Comparison of ENCODE assay signal across 24 cellular contexts in the genomic region with DNA sequence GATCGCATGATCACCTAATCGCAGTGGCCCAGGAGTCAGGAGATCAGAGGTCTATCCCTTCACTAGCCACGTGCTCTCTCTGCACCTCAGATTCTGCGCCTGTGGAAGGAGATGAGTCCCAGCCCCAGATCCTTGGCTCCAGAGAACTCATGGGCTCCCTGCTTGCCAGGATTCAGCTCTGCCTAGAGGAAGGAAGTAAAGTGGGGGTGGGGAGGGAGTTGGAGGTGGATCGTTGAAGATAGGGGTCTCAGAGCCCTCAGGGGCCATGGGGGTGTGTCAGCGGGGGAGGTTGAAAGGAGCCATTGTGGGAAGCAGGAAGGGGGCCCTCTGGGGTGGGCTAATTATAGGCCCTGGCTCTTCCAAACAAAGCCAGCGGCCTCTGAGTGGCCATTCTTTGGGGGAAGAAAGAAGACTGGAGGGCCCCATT. TPM values are rescaled to one million over a fixed set of nuclear protein-coding genes. Genes with fewer than 3 reads are reported as not detected.
DNase-seq lines count a peak whose midpoint lies in the region; ATAC-seq, FAIRE-seq and TF ChIP-seq lines count a peak whose summit lies in the region.
"Had no signal": no experiment of that assay in that cellular context is flagged by ENCODE, and none has a peak within 500 bp of the region (broad histone marks: within the 10 kb centered on the region; RNA-seq: fewer than 3 reads in every experiment).

No MANE protein-coding gene starts in this region.

- H4K8ac ChIP-seq in H1 (ENCODE audit: extremely low read depth, insufficient read depth, low read length) = no peak overlapping the region

- H3K27me3 ChIP-seq in Loucy (ENCODE audit: insufficient read depth, low read length, poor library complexity, severe bottlenecking) = no peaks in the 10 kb centered on the region
- H3K27me3 ChIP-seq in H1 (replicated peaks in 1 of 4; ENCODE audit: control insufficient read depth in 3 of 4, extremely low read depth in 1 of 4, insufficient read depth in 3 of 4, low read length in 3 of 4) = peaks cover 0 to 19% (median 12%) of the 10 kb centered on the region in 4 experiments; a peak in 6 of 7 replicates
- H3K27me3 ChIP-seq: hepatocyte, pancreas, transverse colon had no signal

- H3F3A ChIP-seq in Loucy (ENCODE audit: low read depth) = no peaks in the 10 kb centered on the region

- no peak overlapping the region for H3K4me3 ChIP-seq in Loucy (ENCODE audit: low read length, poor library complexity, severe bottlenecking)
- H3K4me3 ChIP-seq in H1 (ENCODE audit: extremely low read depth in 1 of 4, insufficient read depth in 2 of 4, low read depth in 3 of 4, low read length in 4 of 4) = peak overlapping the region in 1 of 4 experiments; percentile 23; a peak in 2 of 8 replicates
- no peak overlapping the region for H3K4me3 ChIP-seq in kidney (ENCODE audit: low read length in 2 of 2)
- H3K4me3 ChIP-seq: hepatocyte, pancreas, transverse colon had no signal

- no peak for ATAC-seq in GM21619 (IDR thresholded peaks at IDR 0.05; ENCODE audit: unreplicated experiment)
- ATAC-seq: pancreas, right cardiac atrium had no signal

- no peak overlapping the region for H3K4me3 Mint-ChIP-seq in mesothelial cell of epicardium
- H3K4me3 Mint-ChIP-seq: activated B cell treated with CpG ODN at 0.5 μM for 24 hours; activated CD4-positive, alpha-beta memory T cell treated with anti-CD3 and anti-CD28 coated beads for 36 hours; activated naive CD8-positive, alpha-beta T cell treated with anti-CD3 and anti-CD28 coated beads for 36 hours; naive B cell; stimulated activated naive CD8-positive, alpha-beta T cell treated with anti-CD3 and anti-CD28 coated beads, Interleukin-15, Interleukin-2, amounts not matched to agents 100 ng/mL and 50 ng/mL, for 24 hours had no signal

- H3K27ac ChIP-seq in H1 (ENCODE audit: low read depth, low read length) (no peak overlapping the region), kidney (ENCODE audit: low read depth in 2 of 2, low read length in 2 of 2) (no peak overlapping the region)
- H3K27ac ChIP-seq: pancreas, transverse colon had no signal

- H3K9me2 ChIP-seq in Loucy (replicated peaks; ENCODE audit: low read depth, low read length) = no peaks in the 10 kb centered on the region

- intact Hi-C loops in kidney (cut with DNase I) = no loop called here

- H2BK12ac ChIP-seq in H1 (ENCODE audit: low read depth, low read length) = peak overlapping the region; percentile 98; the same call in 1 of the 2 replicates

- peak overlapping the region; percentile 28 for H3K4ac ChIP-seq in H1 (replicated peaks; ENCODE audit: insufficient read length, low read depth, low read length)

- H3K27me3 Mint-ChIP-seq in mesothelial cell of epicardium (ENCODE audit: low read depth) = no peaks in the 10 kb centered on the region
- H3K27me3 Mint-ChIP-seq: activated naive CD8-positive, alpha-beta T cell treated with anti-CD3 and anti-CD28 coated beads for 36 hours had no signal

- POLR2A ChIA-PET in H1 (lab: Charles Lee; ENCODE audit: partially characterized antibody) = interaction anchor here (0.7 to 7.0 kb wide), 5 partner anchors 7 to 85 kb away, joined by 3 to 58 read pairs (median 5); a partner anchor contains a TSS

- H3K36me3 ChIP-seq in Loucy (ENCODE audit: insufficient read depth, low read length) (no peaks in the 10 kb centered on the region), H1 (ENCODE audit: control insufficient read depth in 2 of 4, insufficient read depth in 4 of 4, low read length in 3 of 4) (no peaks in the 10 kb centered on the region), kidney (ENCODE audit: control insufficient read depth in 1 of 2, insufficient read depth in 2 of 2, low read length in 2 of 2) (no peaks in the 10 kb centered on the region)
- H3K36me3 ChIP-seq: pancreas, transverse colon had no signal

- H4K91ac ChIP-seq in H1 (replicated peaks; ENCODE audit: insufficient read length, low read length) = peak overlapping the region; percentile 88

- H3K79me2 ChIP-seq in Loucy (ENCODE audit: insufficient read depth, low read length) (peaks cover 23% of the 10 kb centered on the region; the same call in 1 of the 2 replicates), H1 (ENCODE audit: control insufficient read depth in 1 of 2, insufficient read depth in 2 of 2, low read length in 2 of 2) (no peaks in the 10 kb centered on the region)
- H3K79me2 ChIP-seq: hepatocyte had no signal

- H3K4me1 ChIP-seq in Loucy (ENCODE audit: insufficient read depth, low read length, poor library complexity, severe bottlenecking) (peaks cover 52% of the 10 kb centered on the region), H1 (replicated peaks in 1 of 4; ENCODE audit: control insufficient read depth in 3 of 4, insufficient read depth in 4 of 4, low read length in 3 of 4) (peaks cover 35 to 47% (median 38%) of the 10 kb centered on the region in 4 experiments), kidney (ENCODE audit: control insufficient read depth in 1 of 2, insufficient read depth in 1 of 2, low read depth in 1 of 2, low read length in 2 of 2) (no peaks in the 10 kb centered on the region)
- H3K4me1 ChIP-seq: pancreas, transverse colon had no signal

- peak overlapping the region; percentile 27 for H4K5ac ChIP-seq in H1 (ENCODE audit: insufficient read length, low read depth, low read length)

- no peaks in the 10 kb centered on the region for H4K20me1 ChIP-seq in Loucy (ENCODE audit: insufficient read depth, low read length, poor library complexity, severe bottlenecking)
- H4K20me1 ChIP-seq in H1 (replicated peaks in 1 of 2; ENCODE audit: control insufficient read depth in 1 of 2, insufficient read depth in 2 of 2, low read length in 2 of 2) = peaks cover 0 to under 1% of the 10 kb centered on the region in 2 experiments

- H2BK15ac ChIP-seq in H1 (ENCODE audit: low read length) = no peak overlapping the region

- peak overlapping the region; percentile 1 for H3K4me2 ChIP-seq in Loucy (ENCODE audit: low read depth, low read length, poor library complexity, severe bottlenecking)
- peak overlapping the region; percentile 9 to 18; a peak in 3 of 4 replicates for H3K4me2 ChIP-seq in H1 (ENCODE audit: insufficient read depth in 1 of 2, low read depth in 2 of 2, low read length in 2 of 2)
- H3K4me2 ChIP-seq: hepatocyte had no signal

- TF ChIP-seq CTCF in Loucy (conservative IDR thresholded peaks at IDR 0.05; ENCODE audit: low read length) (no peak), H1 (IDR thresholded peaks at IDR 0.05; ENCODE audit: control extremely low read depth in 1 of 3, insufficient read depth in 1 of 3, low read depth in 1 of 3, low read length in 3 of 3) (no peak), mesothelial cell of epicardium (IDR thresholded peaks at IDR 0.05; ENCODE audit: unreplicated experiment) (no peak), kidney (IDR thresholded peaks at IDR 0.05; ENCODE audit: borderline replicate concordance, extremely low read depth, insufficient read depth) (no peak)

- no peak for TF ChIP-seq POLR2A in H1 (IDR thresholded peaks at IDR 0.05; ENCODE audit: control extremely low read depth in 1 of 2, low read depth in 2 of 2, low read length in 2 of 2)

- no peak overlapping the region for H3K14ac ChIP-seq in H1 (ENCODE audit: insufficient read length)

- H2AK5ac ChIP-seq in H1 (ENCODE audit: low read depth, low read length) = peak overlapping the region; percentile 75

- no peak overlapping the region for H3K23ac ChIP-seq in H1 (ENCODE audit: insufficient read length)

- peak overlapping the region; percentile 99 for H3K18ac ChIP-seq in H1 (ENCODE audit: extremely low read depth, low read length)

- 28% methylated on average over 7 of the region's 7 CpGs; no CpG with 5 or more reads in 1 of the 2 experiments for WGBS in H1 (ENCODE audit: extremely low coverage in 1 of 2, insufficient coverage in 1 of 2, insufficient read length in 1 of 2, insufficient replicate concordance in 2 of 2, low coverage in 1 of 2, low lambda C conversion rate in 2 of 2, missing lambda C conversion rate in 1 of 2), 2 experiments

- H2AFZ ChIP-seq in Loucy (ENCODE audit: low read length) (no peak overlapping the region), H1 (ENCODE audit: low read length) (no peak overlapping the region)
- H2AFZ ChIP-seq: hepatocyte had no signal

- no peak overlapping the region for H3K56ac ChIP-seq in H1 (replicated peaks; ENCODE audit: insufficient read length, low read depth, low read length)

- CTCF ChIA-PET in H1 (lab: Charles Lee; ENCODE audit: partially characterized antibody) = interaction anchor here (0.6 to 1.4 kb wide), 7 partner anchors 8 to 1139 kb away, joined by 3 to 7 read pairs (median 4); no protein-coding TSS in a partner anchor

- no peak; a peak in 1 of 4 replicates for TF ChIP-seq RAD21 in H1 (IDR thresholded peaks at IDR 0.05 in 1 of 2, conservative IDR thresholded peaks at IDR 0.05 in 1 of 2; ENCODE audit: low read depth in 2 of 2, low read length in 2 of 2)

- no peaks in the 10 kb centered on the region for H3K36me3 Mint-ChIP-seq in mesothelial cell of epicardium
- H3K36me3 Mint-ChIP-seq: activated CD4-positive, alpha-beta memory T cell treated with anti-CD3 and anti-CD28 coated beads for 36 hours; activated naive CD8-positive, alpha-beta T cell treated with anti-CD3 and anti-CD28 coated beads for 36 hours; naive B cell had no signal

- H3K9ac ChIP-seq in Loucy (ENCODE audit: low read depth, low read length, poor library complexity, severe bottlenecking) (peak overlapping the region; percentile 15), H1 (replicated peaks in 1 of 4; ENCODE audit: extremely low read depth in 1 of 4, low read depth in 3 of 4, low read length in 3 of 4) (no peak overlapping the region), kidney (ENCODE audit: low read length in 2 of 2) (no peak overlapping the region)

- peak overlapping the region; percentile 97; the same call in 1 of the 2 replicates for H2BK20ac ChIP-seq in H1 (ENCODE audit: low read length)

- H3K27ac Mint-ChIP-seq in mesothelial cell of epicardium = peak overlapping the region; percentile 71
- H3K27ac Mint-ChIP-seq: activated B cell treated with CpG ODN at 0.5 μM for 24 hours; activated CD4-positive, alpha-beta memory T cell treated with anti-CD3 and anti-CD28 coated beads for 36 hours; activated naive CD8-positive, alpha-beta T cell treated with anti-CD3 and anti-CD28 coated beads for 36 hours; naive B cell; stimulated activated naive CD8-positive, alpha-beta T cell treated with anti-CD3 and anti-CD28 coated beads, Interleukin-15, Interleukin-2, amounts not matched to agents 100 ng/mL and 50 ng/mL, for 24 hours had no signal

- H3K4me1 Mint-ChIP-seq in mesothelial cell of epicardium = peaks cover 42% of the 10 kb centered on the region
- H3K4me1 Mint-ChIP-seq: activated B cell treated with CpG ODN at 0.5 μM for 24 hours; activated naive CD8-positive, alpha-beta T cell treated with anti-CD3 and anti-CD28 coated beads for 36 hours; naive B cell had no signal

- H3K23me2 ChIP-seq in H1 (ENCODE audit: low read depth, low read length) = peaks cover 2% of the 10 kb centered on the region

- H3K9me3 ChIP-seq in Loucy (ENCODE audit: insufficient read depth, low read depth, low read length) = no peaks in the 10 kb centered on the region
- no peaks in the 10 kb centered on the region for H3K9me3 ChIP-seq in H1 (ENCODE audit: insufficient read depth in 2 of 2, low read depth in 1 of 2, low read length in 1 of 2)
- H3K9me3 ChIP-seq in kidney (ENCODE audit: control insufficient read depth in 1 of 2, low read length in 2 of 2) = no peaks in the 10 kb centered on the region
- H3K9me3 ChIP-seq: pancreas, transverse colon had no signal

- DNase-seq in CMK (ENCODE audit: low read depth) (peak; percentile 63), H1 (ENCODE audit: low read depth in 1 of 2, low spot score in 2 of 2) (peak in 1 of 2 experiments; percentile 59), mesothelial cell of epicardium (ENCODE audit: low spot score in 2 of 2, unreplicated experiment in 2 of 2) (no peak), DMS114 treated with DMSO at 0.1 percent for 48 hours (lab: John Stamatoyannopoulos, UW; ENCODE audit: unreplicated experiment) (no peak), AG08396 (ENCODE audit: low spot score) (no peak), kidney (no peak)
- DNase-seq: activated B cell treated with CpG ODN at 0.5 μM for 24 hours; activated CD4-positive, alpha-beta memory T cell treated with anti-CD3 and anti-CD28 coated beads for 36 hours; activated naive CD8-positive, alpha-beta T cell treated with anti-CD3 and anti-CD28 coated beads for 36 hours; DMS153; erythroblast; foreskin melanocyte; KG1; kidney glomerular epithelial cell; naive B cell; NCI-H524 treated with DMSO at 0.1 percent for 48 hours; stimulated activated CD4-positive, alpha-beta T cell treated with anti-CD3 and anti-CD28 coated beads, Interleukin-12 subunit alpha, Interleukin-12 subunit beta, amount 100 ng/mL, for 4 hours; transverse colon had no signal

- H2BK120ac ChIP-seq in H1 (replicated peaks; ENCODE audit: low read depth, low read length) = peak overlapping the region; percentile 1

- H3K79me1 ChIP-seq in H1 (ENCODE audit: low read depth, low read length) = no peaks in the 10 kb centered on the region

- H2BK5ac ChIP-seq in H1 (ENCODE audit: low read depth, low read length) = peak overlapping the region; percentile 96; the same call in 1 of the 2 replicates

- FAIRE-seq in H1 (lab: Jason Lieb, UNC) (no peak), kidney (lab: Jason Lieb, UNC) (no peak)
- FAIRE-seq: pancreas had no signal

- no peaks in the 10 kb centered on the region for H3K9me3 Mint-ChIP-seq in mesothelial cell of epicardium
- H3K9me3 Mint-ChIP-seq: activated naive CD8-positive, alpha-beta T cell treated with anti-CD3 and anti-CD28 coated beads for 36 hours; stimulated activated naive CD8-positive, alpha-beta T cell treated with anti-CD3 and anti-CD28 coated beads, Interleukin-15, Interleukin-2, amounts not matched to agents 100 ng/mL and 50 ng/mL, for 24 hours had no signal

- no peak for TF ChIP-seq EP300 in H1 (IDR thresholded peaks at IDR 0.05; ENCODE audit: borderline replicate concordance in 1 of 2, low read depth in 2 of 2, low read length in 2 of 2)

RNA-seq across cellular contexts. Expression of a gene that starts 11.3 kb away (rescaled TPM):
- 7.6 and 9.3 TPM in 2 replicates for total RNA-seq in H1 (2021; fragmentation: NEBNext Ultra II Directional; extraction: Animal tissue kit (Norgen Biotek cat#: 25700))
- 14.5 and 21.0 TPM in 2 replicates for polyA plus RNA-seq in H1 (2011; rRNA removed)
- 11.5 TPM for polyA plus RNA-seq in H1 (2011; cell fraction: cytosol; rRNA removed)
- 54.5 TPM for polyA plus RNA-seq in H1 (2011; cell fraction: nucleus; rRNA removed)
- polyA plus RNA-seq in H1 (2012, experiment 1 of 2) = 9.8 to 16.3 TPM (median 13.8 TPM) in 4 replicates
- polyA plus RNA-seq in H1 (2012, experiment 2 of 2) = 11.1 TPM
- polyA plus RNA-seq in H1 (2013, experiment 1 of 2) = 15.0 TPM
- 14.0 TPM for polyA plus RNA-seq in H1 (2013, experiment 2 of 2)
- 13.8 and 14.4 TPM in 2 replicates for polyA minus RNA-seq in H1 (2011; rRNA and poly(A)+ RNA removed)
- 7.7 TPM for polyA minus RNA-seq in H1 (2011; cell fraction: cytosol; rRNA and poly(A)+ RNA removed)
- polyA minus RNA-seq in H1 (2011; cell fraction: nucleus; rRNA and poly(A)+ RNA removed) = 39.6 TPM
- 101 to 114 TPM (median 111 TPM) in 3 replicates for total RNA-seq in mesothelial cell of epicardium
- total RNA-seq in kidney = 2.0 TPM
- polyA plus RNA-seq in kidney (ENCODE audit: insufficient read depth, low read depth, low replicate concordance) = 31.9 TPM
- total RNA-seq: activated B cell treated with CpG ODN at 0.5 μM for 24 hours; activated CD4-positive, alpha-beta memory T cell treated with anti-CD3 and anti-CD28 coated beads for 36 hours; transverse colon had no signal

RNA-seq across cellular contexts. Expression of a gene that starts 22.3 kb away (rescaled TPM):
- 1.0 and 2.0 TPM in 2 replicates for total RNA-seq in H1 (2021; fragmentation: NEBNext Ultra II Directional; extraction: Animal tissue kit (Norgen Biotek cat#: 25700))
- polyA plus RNA-seq in H1 (2011; rRNA removed) (2.7 and 3.3 TPM in 2 replicates), kidney (ENCODE audit: insufficient read depth, low read depth, low replicate concordance) (not detected)
- polyA plus RNA-seq in H1 (2011; cell fraction: cytosol; rRNA removed) = 4.3 TPM
- 3.7 TPM for polyA plus RNA-seq in H1 (2011; cell fraction: nucleus; rRNA removed)
- 2.1 to 3.9 TPM (median 3.0 TPM) in 4 replicates for polyA plus RNA-seq in H1 (2012, experiment 1 of 2)
- 1.3 TPM for polyA plus RNA-seq in H1 (2012, experiment 2 of 2)
- polyA plus RNA-seq in H1 (2013, experiment 1 of 2) = 2.0 TPM
- polyA plus RNA-seq in H1 (2013, experiment 2 of 2) = 1.5 TPM
- polyA minus RNA-seq in H1 (2011; rRNA and poly(A)+ RNA removed) = 0.61 and 2.4 TPM in 2 replicates
- polyA minus RNA-seq in H1 (2011; cell fraction: cytosol; rRNA and poly(A)+ RNA removed) = 3.3 TPM
- 11.1 TPM for polyA minus RNA-seq in H1 (2011; cell fraction: nucleus; rRNA and poly(A)+ RNA removed)
- total RNA-seq in mesothelial cell of epicardium (4.2 to 6.4 TPM (median 5.0 TPM) in 3 replicates), kidney (0.63 TPM)
- total RNA-seq: activated B cell treated with CpG ODN at 0.5 μM for 24 hours; activated CD4-positive, alpha-beta memory T cell treated with anti-CD3 and anti-CD28 coated beads for 36 hours; pancreas; right cardiac atrium had no signal
- polyA plus RNA-seq: pancreas had no signal

RNA-seq across cellular contexts. Expression of a gene that starts 40.4 kb away (rescaled TPM):
- 0.35 TPM in 1 of 2 replicates, not detected in the other for total RNA-seq in H1 (2021; fragmentation: NEBNext Ultra II Directional; extraction: Animal tissue kit (Norgen Biotek cat#: 25700))
- 0.29 and 0.82 TPM in 2 replicates for polyA plus RNA-seq in H1 (2011; rRNA removed)
- polyA plus RNA-seq in H1 (2011; cell fraction: cytosol; rRNA removed) = 0.27 TPM
- 1.0 TPM for polyA plus RNA-seq in H1 (2011; cell fraction: nucleus; rRNA removed)
- polyA plus RNA-seq in H1 (2012, experiment 1 of 2) = 0.21 to 0.28 TPM (median 0.27 TPM) in 4 replicates
- 0.35 TPM for polyA plus RNA-seq in H1 (2012, experiment 2 of 2)
- polyA plus RNA-seq in H1 (2013, experiment 1 of 2) = 1.0 TPM
- polyA plus RNA-seq in H1 (2013, experiment 2 of 2) = 0.98 TPM
- 0.13 and 0.78 TPM in 2 replicates for polyA minus RNA-seq in H1 (2011; rRNA and poly(A)+ RNA removed)
- not detected for polyA minus RNA-seq in H1 (2011; cell fraction: cytosol; rRNA and poly(A)+ RNA removed)
- 0.90 TPM for polyA minus RNA-seq in H1 (2011; cell fraction: nucleus; rRNA and poly(A)+ RNA removed)
- 59.8 to 66.8 TPM (median 64.9 TPM) in 3 replicates for total RNA-seq in mesothelial cell of epicardium
- total RNA-seq in kidney = 30.2 TPM
- 18.8 TPM for polyA plus RNA-seq in kidney (ENCODE audit: insufficient read depth, low read depth, low replicate concordance)
- total RNA-seq: activated B cell treated with CpG ODN at 0.5 μM for 24 hours; activated CD4-positive, alpha-beta memory T cell treated with anti-CD3 and anti-CD28 coated beads for 36 hours; activated naive CD8-positive, alpha-beta T cell treated with anti-CD3 and anti-CD28 coated beads for 36 hours had no signal

Comparison
In these comparisons a context has a peak if more than half of its experiments do, and no peak if none do; other contexts are left out.
1. RNA of a gene that starts 40.4 kb away (total RNA-seq): 59.8 to 66.8 TPM in mesothelial cell of epicardium and 30.2 TPM in kidney (single experiment); 0.35 TPM in H1; every median in the first group is over 10 times any median in the second.